In genomic region chr18:35923939-35924338, GRCh38 we compare ENCODE assay signal across 17 cellular contexts.
DNase-seq lines count a peak whose midpoint lies in the region; ATAC-seq and TF ChIP-seq lines count a peak whose summit lies in the region.
"Had no signal": no experiment of that assay in that cellular context is flagged by ENCODE, and none has a peak within 500 bp of the region (broad histone marks: within the 10 kb centered on the region; RNA-seq: fewer than 3 reads in every experiment).

No MANE protein-coding gene starts in this region.

- no peak for ATAC-seq in lung (ENCODE audit: insufficient read depth, low FRiP score)

- peak overlapping the region; percentile 34 for H3K9ac ChIP-seq in Karpas-422 (ENCODE audit: low read length)
- H3K9ac ChIP-seq: GM23248 had no signal

- H2AFZ ChIP-seq in Karpas-422 (ENCODE audit: low read length): peak overlapping the region; percentile 39
- H2AFZ ChIP-seq: GM23248 had no signal

- 35 to 69% methylated on average over 1 of the region's 1 CpG for WGBS in lung, 2 donors

- no peaks in the 10 kb centered on the region for H3K79me2 ChIP-seq in Karpas-422 (ENCODE audit: low read length)

- no peaks in the 10 kb centered on the region for H4K20me1 ChIP-seq in Karpas-422 (ENCODE audit: insufficient read depth, low read depth, low read length)

- no peaks in the 10 kb centered on the region for H3K9me3 ChIP-seq in Karpas-422 (ENCODE audit: low read length)
- H3K9me3 ChIP-seq in lung (ENCODE audit: control insufficient read depth in 2 of 2, insufficient read depth in 1 of 2, low read length in 1 of 2): no peaks in the 10 kb centered on the region
- H3K9me3 ChIP-seq: Caco-2 had no signal

- H3K36me3 ChIP-seq in Karpas-422 (ENCODE audit: insufficient read depth, low read length) (no peaks in the 10 kb centered on the region), lung (ENCODE audit: control insufficient read depth in 2 of 2, insufficient read depth in 2 of 2, low read length in 2 of 2) (no peaks in the 10 kb centered on the region)

- H3K27me3 ChIP-seq in Karpas-422 (ENCODE audit: low read length) (no peaks in the 10 kb centered on the region), lung (ENCODE audit: control insufficient read depth, insufficient read depth) (no peaks in the 10 kb centered on the region)

- H3K9me2 ChIP-seq in Karpas-422 (replicated peaks; ENCODE audit: insufficient read depth, low read length): no peaks in the 10 kb centered on the region

- TF ChIP-seq CTCF in VCaP (conservative IDR thresholded peaks at IDR 0.05) (no peak), lung (IDR thresholded peaks at IDR 0.05; ENCODE audit: control extremely low read depth, extremely low read depth) (no peak)

- peak; percentile 45 for DNase-seq in DMS 273 (lab: John Stamatoyannopoulos, UW; ENCODE audit: unreplicated experiment)
- no peak for DNase-seq in DMS 273 treated with DMSO at 0.1 percent for 48 hours (lab: John Stamatoyannopoulos, UW)
- peak; percentile 61 for DNase-seq in Karpas-422
- peak; percentile 28 for DNase-seq in lung (ENCODE audit: low spot score)
- no peak for DNase-seq in HuH-7 (ENCODE audit: low spot score)
- DNase-seq in T-helper 9 cell: no peak
- no peak for DNase-seq in DMS114 treated with DMSO at 0.1 percent for 48 hours (lab: John Stamatoyannopoulos, UW; ENCODE audit: unreplicated experiment)
- DNase-seq: Caco-2; CD4-positive, CD25-positive, alpha-beta regulatory T cell; GDM1; GM23248; Kasumi-1; MM.1S; NCI-H1930; NCI-H2171 treated with DMSO at 0.1 percent for 48 hours had no signal

- peak overlapping the region; percentile 2; the same call in 1 of the 2 replicates for H3K4me3 ChIP-seq in Karpas-422 (ENCODE audit: low read length)
- no peak overlapping the region for H3K4me3 ChIP-seq in lung
- H3K4me3 ChIP-seq: GM23248 had no signal

- peaks cover 82% of the 10 kb centered on the region for H3K4me1 ChIP-seq in Karpas-422 (ENCODE audit: low read length)
- no peaks in the 10 kb centered on the region for H3K4me1 ChIP-seq in lung (ENCODE audit: control insufficient read depth in 2 of 2, insufficient read depth in 2 of 2, low read length in 2 of 2)
- H3K4me1 ChIP-seq: Caco-2 had no signal

- peak overlapping the region; percentile 46 for H3K4me2 ChIP-seq in Karpas-422 (ENCODE audit: low read depth, low read length, poor library complexity, severe bottlenecking)

- H3K27ac ChIP-seq in Karpas-422 (ENCODE audit: low read length) (peak overlapping the region; percentile 55), VCaP (peak overlapping the region; percentile 10; the same call in 1 of the 2 replicates), lung (ENCODE audit: low read depth in 1 of 2, low read length in 1 of 2) (no peak overlapping the region)
- H3K27ac ChIP-seq: 22Rv1, GM23248 had no signal

Comparison
In these comparisons a context has a peak if more than half of its experiments do, and no peak if none do; other contexts are left out.
1. DNase-seq: peak in DMS 273 (single experiment), Karpas-422 (single experiment) and lung (single experiment); none in DMS 273 treated with DMSO at 0.1 percent for 48 hours (single experiment), HuH-7 (single experiment), T-helper 9 cell (single experiment) and DMS114 treated with DMSO at 0.1 percent for 48 hours (single experiment).
2. H3K27ac ChIP-seq: peak in Karpas-422 (single experiment) and VCaP (single experiment); none in lung (0 of 2).